ENCODE assay signal across 9 cellular contexts in genomic region chr10:32938554-32939061, GRCh38. TPM values are rescaled to one million over a fixed set of nuclear protein-coding genes. Genes with fewer than 3 reads are reported as not detected.
DNase-seq lines count a peak whose midpoint lies in the region; ATAC-seq, FAIRE-seq and TF ChIP-seq lines count a peak whose summit lies in the region.
"Had no signal": no experiment of that assay in that cellular context is flagged by ENCODE, and none has a peak within 500 bp of the region (broad histone marks: within the 10 kb centered on the region; RNA-seq: fewer than 3 reads in every experiment).

No MANE protein-coding gene starts in this region.

- 22 to 60% methylated on average over 6 to 13 of the region's 14 CpGs for WGBS in gastroesophageal sphincter (ENCODE audit: low coverage in 1 of 2), 2 donors
- 29 to 33% methylated on average over 14 of the region's 14 CpGs for WGBS in pancreas, 2 donors

- FAIRE-seq in GM12892 (lab: Jason Lieb, UNC) (peak; percentile 21), pancreas (lab: Jason Lieb, UNC) (no peak), H54 (lab: Jason Lieb, UNC) (no peak)

- H3K36me3 ChIP-seq in SJSA1 (peaks cover 56% of the 10 kb centered on the region), gastroesophageal sphincter (peaks cover 0 to 19% of the 10 kb centered on the region in 2 donors), pancreas (peaks cover 0 to 12% (median 0%) of the 10 kb centered on the region in 3 donors)

- H3K4me3 ChIP-seq in SJSA1 (no peak overlapping the region), gastroesophageal sphincter (peak overlapping the region in 1 of 2 donors; percentile 29), pancreas (no peak overlapping the region)

- no peaks in the 10 kb centered on the region for H3K27me3 ChIP-seq in SJSA1 (replicated peaks)
- no peaks in the 10 kb centered on the region for H3K27me3 ChIP-seq in gastroesophageal sphincter
- H3K27me3 ChIP-seq in pancreas = no peaks in the 10 kb centered on the region

- no peak for DNase-seq in GM12892 (ENCODE audit: insufficient read length)
- DNase-seq in SJSA1 (ENCODE audit: low read depth in 1 of 2, low spot score in 2 of 2) = peak; percentile 42 to 50
- peak in 1 of 6 donors; percentile 39 for DNase-seq in pancreas
- no peak for DNase-seq in effector CD4-positive, alpha-beta T cell
- no peak for DNase-seq in activated CD8-positive, alpha-beta memory T cell treated with anti-CD3 and anti-CD28 coated beads for 24 hours
- DNase-seq in H54 (ENCODE audit: insufficient read length, low spot score) = no peak

- H3K9me3 ChIP-seq in SJSA1 (replicated peaks) = no peaks in the 10 kb centered on the region
- H3K9me3 ChIP-seq in gastroesophageal sphincter = no peaks in the 10 kb centered on the region
- no peaks in the 10 kb centered on the region for H3K9me3 ChIP-seq in pancreas

- H3K4me1 ChIP-seq in SJSA1 (replicated peaks) (peaks cover 50% of the 10 kb centered on the region), gastroesophageal sphincter (peaks cover 22 to 95% (median 42%) of the 10 kb centered on the region in 3 donors), pancreas (peaks cover 10 to 51% (median 26%) of the 10 kb centered on the region in 3 donors)

- H3K27ac ChIP-seq in SJSA1 (peak overlapping the region; percentile 3), gastroesophageal sphincter (peak overlapping the region; percentile 80 to 91 (median 84)), pancreas (peak overlapping the region in 3 of 4 donors; percentile 19 to 67 (median 37))
- H3K27ac ChIP-seq: HL-60 had no signal

- peak; percentile 14 for ATAC-seq in gastroesophageal sphincter
- ATAC-seq in pancreas = peak; percentile 68 to 80 (median 75)
- ATAC-seq in GM18867 (IDR thresholded peaks at IDR 0.05; ENCODE audit: unreplicated experiment) = no peak

- TF ChIP-seq POLR2A in GM12892 (IDR thresholded peaks at IDR 0.05; ENCODE audit: low read depth, low read length) (no peak), gastroesophageal sphincter (IDR thresholded peaks at IDR 0.05) (no peak), H54 (IDR thresholded peaks at IDR 0.05; ENCODE audit: low read depth, low read length) (no peak)

- no peak for TF ChIP-seq EP300 in gastroesophageal sphincter (IDR thresholded peaks at IDR 0.05)

- intact Hi-C loops in pancreas (cut with DNase I) = no loop called here

- TF ChIP-seq CTCF in gastroesophageal sphincter (IDR thresholded peaks at IDR 0.05) = no peak
- TF ChIP-seq CTCF in pancreas (IDR thresholded peaks at IDR 0.05) = no peak

RNA-seq across cellular contexts. Expression of gene ITGB1, which starts 19.4 kb away (rescaled TPM):
- 39.2 TPM for polyA plus RNA-seq in GM12892 (2012; ENCODE audit: missing spikeins)
- 1,448 and 1,992 TPM in 2 replicates for total RNA-seq in SJSA1 (2014; rRNA removed; shearing (Covaris generic))
- 1,000 to 10,000 TPM in 3 of 4 donors, 100 to 1,000 TPM in 1; 998 to 2,832 (median 1,462) TPM for total RNA-seq in gastroesophageal sphincter
- 100 to 1,000 TPM in 5 of 6 donors, 10 to 100 TPM in 1; 81.8 to 316 (median 125) TPM for total RNA-seq in pancreas
- 10 to 100 TPM; 44.0 to 97.3 TPM for polyA plus RNA-seq in pancreas

Comparison
In these comparisons a context has a peak if more than half of its experiments do, and no peak if none do; other contexts are left out.
1. DNase-seq: peak in SJSA1 (2 of 2); none in GM12892 (single experiment), effector CD4-positive, alpha-beta T cell (single experiment), activated CD8-positive, alpha-beta memory T cell treated with anti-CD3 and anti-CD28 coated beads for 24 hours (single experiment) and H54 (single experiment).
2. H3K27ac ChIP-seq: peak in every context shown above with its lines; median percentile 84 in gastroesophageal sphincter; 37 in pancreas; 3 in SJSA1.